8 cellular contexts compared by ENCODE assay signal in the genomic region with DNA sequence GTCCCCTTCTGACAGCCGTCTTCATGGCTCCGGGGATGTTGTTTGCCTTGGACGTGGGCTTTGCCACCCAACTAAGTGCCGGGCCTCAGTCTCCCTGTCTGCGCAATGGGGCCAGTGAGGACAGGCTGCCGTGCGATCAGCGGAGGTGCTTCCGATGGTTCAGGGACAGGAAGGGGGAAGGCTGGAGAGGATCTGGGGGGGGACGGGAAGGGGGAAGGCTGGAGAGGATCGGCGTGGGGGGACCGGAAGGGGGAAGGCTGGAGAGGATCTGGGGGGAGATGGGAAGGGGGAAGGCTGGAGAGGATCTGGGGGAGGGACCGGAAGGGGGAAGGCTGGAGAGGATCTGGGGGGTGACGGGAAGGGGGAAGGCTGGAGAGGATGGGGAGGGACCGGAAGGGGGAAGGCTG.
DNase-seq lines count a peak whose midpoint lies in the region; ATAC-seq and TF ChIP-seq lines count a peak whose summit lies in the region.

No MANE protein-coding gene starts in this region.

- peaks cover 86% of the 10 kb centered on the region for H3K4me1 ChIP-seq in BLaER1

- no peaks in the 10 kb centered on the region for H3K9me3 Mint-ChIP-seq in central memory CD8-positive, alpha-beta T cell
- no peaks in the 10 kb centered on the region for H3K9me3 Mint-ChIP-seq in nephron
- no peaks in the 10 kb centered on the region for H3K9me3 Mint-ChIP-seq in stimulated activated naive CD8-positive, alpha-beta T cell treated with anti-CD3 and anti-CD28 coated beads, Interleukin-15, amount 100 ng/mL, for 72 hours

- peaks cover 6% of the 10 kb centered on the region for H3K4me1 Mint-ChIP-seq in central memory CD8-positive, alpha-beta T cell
- H3K4me1 Mint-ChIP-seq in nephron = no peaks in the 10 kb centered on the region
- H3K4me1 Mint-ChIP-seq in stimulated activated naive CD8-positive, alpha-beta T cell treated with anti-CD3 and anti-CD28 coated beads, Interleukin-15, amount 100 ng/mL, for 72 hours = peaks cover 21% of the 10 kb centered on the region

- H3K36me3 Mint-ChIP-seq in central memory CD8-positive, alpha-beta T cell (ENCODE audit: insufficient read depth) = peaks cover 1% of the 10 kb centered on the region
- no peaks in the 10 kb centered on the region for H3K36me3 Mint-ChIP-seq in nephron (ENCODE audit: low read depth)

- no peaks in the 10 kb centered on the region for H3K36me3 ChIP-seq in BLaER1

- H3K9ac ChIP-seq in BLaER1 = no peak overlapping the region

- no peak overlapping the region for H3K27ac Mint-ChIP-seq in central memory CD8-positive, alpha-beta T cell (ENCODE audit: low read depth)
- H3K27ac Mint-ChIP-seq in nephron = no peak overlapping the region
- H3K27ac Mint-ChIP-seq in stimulated activated naive CD8-positive, alpha-beta T cell treated with anti-CD3 and anti-CD28 coated beads, Interleukin-15, amount 100 ng/mL, for 72 hours = no peak overlapping the region

- peaks cover 38% of the 10 kb centered on the region for H3K27me3 Mint-ChIP-seq in central memory CD8-positive, alpha-beta T cell
- H3K27me3 Mint-ChIP-seq in nephron (ENCODE audit: low read depth) = peaks cover 62% of the 10 kb centered on the region
- peaks cover 57% of the 10 kb centered on the region for H3K27me3 Mint-ChIP-seq in stimulated activated naive CD8-positive, alpha-beta T cell treated with anti-CD3 and anti-CD28 coated beads, Interleukin-15, amount 100 ng/mL, for 72 hours

- no peaks in the 10 kb centered on the region for H3K9me3 ChIP-seq in BLaER1

- peaks cover 48% of the 10 kb centered on the region for H3K27me3 ChIP-seq in BLaER1

- no peak for ATAC-seq in central memory CD8-positive, alpha-beta T cell (replicated peaks; ENCODE audit: extremely low read depth, poor library complexity, severe bottlenecking)
- ATAC-seq in GM19455 (IDR thresholded peaks at IDR 0.05; ENCODE audit: unreplicated experiment) = no peak
- no peak for ATAC-seq in stimulated activated naive CD8-positive, alpha-beta T cell treated with anti-CD3 and anti-CD28 coated beads, Interleukin-15, amount 100 ng/mL, for 72 hours

- H4K20me1 ChIP-seq in BLaER1 = peaks cover 70% of the 10 kb centered on the region

- H3K4me2 ChIP-seq in BLaER1 = peak overlapping the region; percentile 96

- no peak for TF ChIP-seq CTCF in nephron (IDR thresholded peaks at IDR 0.05; ENCODE audit: unreplicated experiment in 3 of 3)

- DNase-seq in NCI-H1105 (lab: John Stamatoyannopoulos, UW) = peak; percentile 63
- no peak for DNase-seq in central memory CD8-positive, alpha-beta T cell (ENCODE audit: low spot score in 2 of 2)
- no peak for DNase-seq in NOMO-1 treated with dmso at 0.1 percent for 144 hours (lab: John Stamatoyannopoulos, UW; ENCODE audit: unreplicated experiment)
- DNase-seq in stimulated activated naive CD8-positive, alpha-beta T cell treated with anti-CD3 and anti-CD28 coated beads, Interleukin-15, amount 100 ng/mL, for 72 hours = no peak
- DNase-seq in activated gamma-delta T cell (lab: John Stamatoyannopoulos, UW) = no peak

- H3K27ac ChIP-seq in BLaER1 = no peak overlapping the region

- H3K4me3 ChIP-seq in BLaER1 = peak overlapping the region; percentile 77; the same call in 1 of the 2 replicates

- H3K4me3 Mint-ChIP-seq in central memory CD8-positive, alpha-beta T cell = peak overlapping the region; percentile 44
- peak overlapping the region; percentile 64 to 75 (median 71) for H3K4me3 Mint-ChIP-seq in nephron
- H3K4me3 Mint-ChIP-seq in stimulated activated naive CD8-positive, alpha-beta T cell treated with anti-CD3 and anti-CD28 coated beads, Interleukin-15, amount 100 ng/mL, for 72 hours = peak overlapping the region in 1 of 2 donors; percentile 76
